9 cellular contexts compared by ENCODE assay signal in the genomic region with DNA sequence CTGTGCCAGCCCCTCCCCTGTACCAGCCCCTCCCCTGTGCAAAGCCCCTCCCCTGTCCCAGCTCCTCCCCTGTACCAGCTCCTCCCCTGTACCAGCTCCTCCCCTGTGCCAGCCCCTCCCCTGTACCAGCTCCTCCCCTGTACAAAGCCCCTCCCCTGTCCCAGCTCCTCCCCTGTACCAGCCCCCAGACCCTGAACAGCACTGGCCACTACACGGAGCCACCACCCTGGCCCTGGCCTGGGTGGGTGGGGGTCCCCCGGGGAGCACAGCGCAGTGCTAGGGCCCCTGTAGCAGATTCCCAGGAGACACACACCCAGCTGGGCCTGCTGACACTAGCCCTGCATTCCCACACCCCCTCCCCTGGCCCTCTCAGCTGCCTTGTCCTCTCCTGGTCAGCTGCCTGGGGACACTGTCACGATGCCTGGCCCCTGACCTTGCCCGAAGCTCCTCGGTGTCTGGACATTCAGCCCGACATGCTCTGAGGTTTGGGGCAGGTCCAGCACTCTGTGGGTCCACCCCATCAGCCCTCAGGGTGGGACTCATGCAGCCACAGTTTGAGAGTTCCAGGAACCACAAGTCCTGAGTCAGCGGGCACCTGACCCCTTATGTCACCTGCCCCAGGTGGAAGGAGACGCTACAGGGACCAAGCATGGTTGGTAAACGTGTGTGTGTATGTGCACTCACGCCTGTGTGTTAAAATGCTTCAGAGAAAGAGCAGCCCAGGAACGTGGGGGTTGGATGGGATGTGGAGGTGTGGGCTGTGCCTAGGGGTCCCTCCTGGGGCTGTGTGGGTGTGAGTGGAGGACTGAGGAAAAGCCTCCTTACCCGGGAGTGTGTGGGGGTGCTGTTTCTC.
A peak's percentile ranks its signal among the peaks of the same experiment; 100 is the strongest.
DNase-seq lines count a peak whose midpoint lies in the region; ATAC-seq, FAIRE-seq and TF ChIP-seq lines count a peak whose summit lies in the region.
"Had no signal": no experiment of that assay in that cellular context is flagged by ENCODE, and none has a peak within 500 bp of the region (broad histone marks: within the 10 kb centered on the region; RNA-seq: fewer than 3 reads in every experiment).

No MANE protein-coding gene starts in this region.

- peak; percentile 10 for DNase-seq in activated naive CD4-positive, alpha-beta T cell treated with anti-CD3 and anti-CD28 coated beads, Interleukin-2, amount 50 U/mL, for 16 hours
- no peak for DNase-seq in activated naive CD4-positive, alpha-beta T cell treated with anti-CD3 and anti-CD28 coated beads for 36 hours
- peak; percentile 15 for DNase-seq in activated naive CD8-positive, alpha-beta T cell treated with anti-CD3 and anti-CD28 coated beads, Interleukin-2, amount 50 U/mL, for 24 hours
- DNase-seq in mesenchymal stem cell (no peak), urothelium cell line (ENCODE audit: low spot score) (peak; percentile 55), BE2C (no peak), HCEC 1CT (no peak)
- DNase-seq: CD4-positive, alpha-beta memory T cell had no signal

- H4K91ac ChIP-seq in mesenchymal stem cell (ENCODE audit: low read length), result no peak overlapping the region

- H3K9me3 Mint-ChIP-seq in activated naive CD4-positive, alpha-beta T cell treated with anti-CD3 and anti-CD28 coated beads for 36 hours, result no peaks in the 10 kb centered on the region
- no peaks in the 10 kb centered on the region for H3K9me3 Mint-ChIP-seq in activated naive CD8-positive, alpha-beta T cell treated with anti-CD3 and anti-CD28 coated beads, Interleukin-2, amount 50 U/mL, for 24 hours
- H3K9me3 Mint-ChIP-seq: CD4-positive, alpha-beta memory T cell had no signal

- H3K27me3 ChIP-seq in mesenchymal stem cell (ENCODE audit: control insufficient read depth in 1 of 2, insufficient read depth in 1 of 2, low read length in 2 of 2) (no peaks in the 10 kb centered on the region), BE2C (no peaks in the 10 kb centered on the region)

- H3K9me3 ChIP-seq in mesenchymal stem cell (ENCODE audit: control insufficient read depth, low read length) (peaks cover 5% of the 10 kb centered on the region), BE2C (no peaks in the 10 kb centered on the region; the same call in 1 of the 2 replicates)

- peak; percentile 33 for ATAC-seq in activated naive CD8-positive, alpha-beta T cell treated with anti-CD3 and anti-CD28 coated beads, Interleukin-2, amount 50 U/mL, for 24 hours
- ATAC-seq in GM18861 (IDR thresholded peaks at IDR 0.05; ENCODE audit: unreplicated experiment), result no peak

- H2BK15ac ChIP-seq in mesenchymal stem cell (ENCODE audit: low read depth, poor library complexity, severe bottlenecking), result no peak overlapping the region

- H3K23ac ChIP-seq in mesenchymal stem cell (ENCODE audit: low read length in 2 of 2), result no peak overlapping the region

- intact Hi-C loops in activated naive CD4-positive, alpha-beta T cell treated with anti-CD3 and anti-CD28 coated beads for 36 hours (cut with micrococcal nuclease), result no loop called here

- H3K14ac ChIP-seq in mesenchymal stem cell (ENCODE audit: low read length in 2 of 2), result no peak overlapping the region

- H3K4me3 Mint-ChIP-seq in activated naive CD4-positive, alpha-beta T cell treated with anti-CD3 and anti-CD28 coated beads for 36 hours, result no peak overlapping the region
- H3K4me3 Mint-ChIP-seq in activated naive CD8-positive, alpha-beta T cell treated with anti-CD3 and anti-CD28 coated beads, Interleukin-2, amount 50 U/mL, for 24 hours, result no peak overlapping the region

- peak overlapping the region; percentile 52 for H2AK5ac ChIP-seq in mesenchymal stem cell (ENCODE audit: low read length, severe bottlenecking)

- no peak overlapping the region for H4K8ac ChIP-seq in mesenchymal stem cell (ENCODE audit: low read length)

- H3K36me3 ChIP-seq in mesenchymal stem cell (ENCODE audit: control insufficient read depth in 1 of 2, insufficient read depth in 2 of 2, low read depth in 1 of 2, low read length in 2 of 2) (no peaks in the 10 kb centered on the region), BE2C (no peaks in the 10 kb centered on the region)

- no peak overlapping the region for H3K4ac ChIP-seq in mesenchymal stem cell (ENCODE audit: low read depth in 1 of 2, low read length in 2 of 2)

- H3K4me1 ChIP-seq in mesenchymal stem cell (ENCODE audit: control insufficient read depth, insufficient read depth, low read depth, low read length) (peaks cover 52% of the 10 kb centered on the region), BE2C (no peaks in the 10 kb centered on the region)

- H2BK5ac ChIP-seq in mesenchymal stem cell (ENCODE audit: low read depth, low read length, poor library complexity, severe bottlenecking), result no peak overlapping the region

- H3K18ac ChIP-seq in mesenchymal stem cell (ENCODE audit: low read depth in 1 of 2, low read length in 2 of 2), result no peak overlapping the region

- no peak overlapping the region for H2BK120ac ChIP-seq in mesenchymal stem cell (ENCODE audit: low read depth, low read length)

- no peaks in the 10 kb centered on the region for H3K79me1 ChIP-seq in mesenchymal stem cell (replicated peaks; ENCODE audit: low read length, poor library complexity, severe bottlenecking)

- peak overlapping the region; percentile 41 for H3K9ac ChIP-seq in mesenchymal stem cell (ENCODE audit: low read length)

- H3K4me2 ChIP-seq in mesenchymal stem cell (ENCODE audit: low read length, poor library complexity, severe bottlenecking), result no peak overlapping the region

- H3K27ac Mint-ChIP-seq in activated naive CD4-positive, alpha-beta T cell treated with anti-CD3 and anti-CD28 coated beads for 36 hours, result no peak overlapping the region
- no peak overlapping the region for H3K27ac Mint-ChIP-seq in activated naive CD8-positive, alpha-beta T cell treated with anti-CD3 and anti-CD28 coated beads, Interleukin-2, amount 50 U/mL, for 24 hours

- H3K4me1 Mint-ChIP-seq in activated naive CD4-positive, alpha-beta T cell treated with anti-CD3 and anti-CD28 coated beads for 36 hours (ENCODE audit: low read depth), result peaks cover 8% of the 10 kb centered on the region
- peaks cover 34% of the 10 kb centered on the region for H3K4me1 Mint-ChIP-seq in activated naive CD8-positive, alpha-beta T cell treated with anti-CD3 and anti-CD28 coated beads, Interleukin-2, amount 50 U/mL, for 24 hours

- no peak for TF ChIP-seq CTCF in BE2C (IDR thresholded peaks at IDR 0.05; ENCODE audit: low read depth, low read length)

- no peak overlapping the region for H2AFZ ChIP-seq in mesenchymal stem cell (ENCODE audit: low read depth, low read length)

- H3K4me3 ChIP-seq in mesenchymal stem cell (ENCODE audit: insufficient read depth in 1 of 2, low read depth in 1 of 2, low read length in 2 of 2) (peak overlapping the region in 1 of 2 experiments; percentile 30), BE2C (ENCODE audit: low read depth, low read length) (no peak overlapping the region)

- FAIRE-seq in urothelium cell line (lab: Jason Lieb, UNC), result peak; percentile 91

- WGBS in mesenchymal stem cell, result 83% methylated on average over 12 of the region's 13 CpGs

- H2BK12ac ChIP-seq in mesenchymal stem cell (ENCODE audit: low read length in 2 of 2), result no peak overlapping the region

- no peaks in the 10 kb centered on the region for H3K27me3 Mint-ChIP-seq in activated naive CD4-positive, alpha-beta T cell treated with anti-CD3 and anti-CD28 coated beads for 36 hours (ENCODE audit: low read depth)
- H3K27me3 Mint-ChIP-seq in activated naive CD8-positive, alpha-beta T cell treated with anti-CD3 and anti-CD28 coated beads, Interleukin-2, amount 50 U/mL, for 24 hours, result peaks cover 3% of the 10 kb centered on the region
- H3K27me3 Mint-ChIP-seq: CD4-positive, alpha-beta memory T cell had no signal

- H3K36me3 Mint-ChIP-seq in activated naive CD4-positive, alpha-beta T cell treated with anti-CD3 and anti-CD28 coated beads for 36 hours (ENCODE audit: low read depth), result no peaks in the 10 kb centered on the region
- H3K36me3 Mint-ChIP-seq in activated naive CD8-positive, alpha-beta T cell treated with anti-CD3 and anti-CD28 coated beads, Interleukin-2, amount 50 U/mL, for 24 hours (ENCODE audit: low read depth), result no peaks in the 10 kb centered on the region
- H3K36me3 Mint-ChIP-seq: CD4-positive, alpha-beta memory T cell had no signal

- CTCF ChIA-PET in activated naive CD4-positive, alpha-beta T cell treated with anti-CD3 and anti-CD28 coated beads for 36 hours (lab: Charles Lee), result no interaction called here

- no peak overlapping the region for H3K27ac ChIP-seq in mesenchymal stem cell (ENCODE audit: low read length, poor library complexity, severe bottlenecking)

Comparison
In these comparisons a context has a peak if more than half of its experiments do, and no peak if none do; other contexts are left out.
1. DNase-seq: peak in activated naive CD4-positive, alpha-beta T cell treated with anti-CD3 and anti-CD28 coated beads, Interleukin-2, amount 50 U/mL, for 16 hours (single experiment), activated naive CD8-positive, alpha-beta T cell treated with anti-CD3 and anti-CD28 coated beads, Interleukin-2, amount 50 U/mL, for 24 hours (single experiment) and urothelium cell line (single experiment); none in activated naive CD4-positive, alpha-beta T cell treated with anti-CD3 and anti-CD28 coated beads for 36 hours (single experiment), mesenchymal stem cell (single experiment), BE2C (single experiment) and HCEC 1CT (single experiment).